28 cellular contexts compared by ENCODE assay signal in the genomic region with DNA sequence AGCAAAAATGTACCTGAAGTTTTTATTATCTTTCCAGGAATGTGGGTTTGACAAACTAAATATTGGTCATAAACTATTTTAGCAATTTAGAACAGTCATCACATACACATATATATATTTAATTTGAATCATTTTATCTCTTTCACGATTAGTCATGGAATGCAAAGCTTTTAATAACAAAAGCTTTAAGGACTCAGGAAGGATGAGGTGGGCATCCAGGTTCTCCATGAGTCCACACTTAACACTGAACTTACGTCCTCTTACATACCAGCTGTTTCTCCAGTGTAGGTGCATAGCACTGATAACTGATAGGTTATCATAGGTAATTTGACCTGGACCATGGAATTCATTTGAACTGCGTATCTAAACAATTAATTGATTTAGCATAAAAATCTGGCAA.
"Had no signal": no experiment of that assay in that cellular context is flagged by ENCODE, and none has a peak within 500 bp of the region (broad histone marks: within the 10 kb centered on the region; RNA-seq: fewer than 3 reads in every experiment).

No MANE protein-coding gene starts in this region.

- H3K4me3 ChIP-seq: ascending aorta had no signal

- H3K27me3 ChIP-seq: ascending aorta had no signal

- DNase-seq: activated B cell treated with CpG ODN at 0.5 μM for 24 hours; activated CD4-positive, alpha-beta memory T cell treated with anti-CD3 and anti-CD28 coated beads for 36 hours; activated CD4-positive, alpha-beta T cell treated with anti-CD3 and anti-CD28 coated beads for 4 hours; activated CD4-positive, alpha-beta T cell treated with anti-CD3 and anti-CD28 coated beads, Interleukin-2, amount 10 ng/mL, durations not matched to agents 24 days and 14 days; activated CD4-positive, alpha-beta T cell treated with anti-CD3 and anti-CD28 coated beads, Interleukin-2, amount 50 U/mL, for 1 hour; activated CD4-positive, alpha-beta T cell treated with anti-CD3 and anti-CD28 coated beads, Interleukin-2, amount 50 U/mL, for 4 hours; activated CD4-positive, CD25-positive, alpha-beta regulatory T cell treated with anti-CD3 and anti-CD28 coated beads, Interleukin-2, amount 50 U/mL, for 72 hours; activated CD8-positive, alpha-beta memory T cell treated with anti-CD3 and anti-CD28 coated beads, Interleukin-2, amount 50 U/mL, for 4 hours; activated CD8-positive, alpha-beta T cell treated with anti-CD3 and anti-CD28 coated beads for 36 hours; activated gamma-delta T cell; activated naive CD4-positive, alpha-beta T cell treated with anti-CD3 and anti-CD28 coated beads, Interleukin-2, amount 10 ng/mL, durations not matched to agents 7 days and 5 days; activated naive CD4-positive, alpha-beta T cell treated with Interleukin-2 at 50 U/mL for 16 hours; activated naive CD8-positive, alpha-beta T cell treated with anti-CD3 and anti-CD28 coated beads, Interleukin-2, amount 10 ng/mL, durations not matched to agents 7 days and 5 days; activated naive CD8-positive, alpha-beta T cell treated with anti-CD3 and anti-CD28 coated beads, Interleukin-2, amount 50 U/mL, for 24 hours; activated T-cell treated with anti-CD3 and anti-CD28 coated beads for 4 hours; activated T-cell treated with anti-CD3 and anti-CD28 coated beads, Interleukin-2, amount 50 U/mL, for 1 hour; activated T-cell treated with anti-CD3 and anti-CD28 coated beads, Interleukin-2, amount 50 U/mL, for 4 hours; activated T-cell treated with anti-CD3 and anti-CD28 coated beads, Interleukin-2, amount 50 U/mL, for 72 hours; amygdala; anterior cingulate cortex; central memory CD4-positive, alpha-beta T cell; T-helper 2 cell; T-helper 9 cell had no signal

- H3K36me3 ChIP-seq: ascending aorta had no signal

- H3K27ac ChIP-seq: ascending aorta, VCaP had no signal

- H3K4me1 ChIP-seq: ascending aorta had no signal

- ATAC-seq: activated CD8-positive, alpha-beta T cell treated with anti-CD3 and anti-CD28 coated beads for 36 hours; activated naive CD8-positive, alpha-beta T cell treated with anti-CD3 and anti-CD28 coated beads, Interleukin-2, amount 50 U/mL, for 24 hours; activated T-cell treated with anti-CD3 and anti-CD28 coated beads, Interleukin-2, amount 50 U/mL, for 4 hours; activated T-cell treated with anti-CD3 and anti-CD28 coated beads, Interleukin-2, amount 50 U/mL, for 72 hours; activated T-helper 17 cell treated with anti-CD3 and anti-CD28 coated beads, Interleukin-2, amount 50 U/mL, for 72 hours had no signal

- FAIRE-seq: colon, TTC549 had no signal
